ENCODE assay signal across 25 cellular contexts in the genomic region with DNA sequence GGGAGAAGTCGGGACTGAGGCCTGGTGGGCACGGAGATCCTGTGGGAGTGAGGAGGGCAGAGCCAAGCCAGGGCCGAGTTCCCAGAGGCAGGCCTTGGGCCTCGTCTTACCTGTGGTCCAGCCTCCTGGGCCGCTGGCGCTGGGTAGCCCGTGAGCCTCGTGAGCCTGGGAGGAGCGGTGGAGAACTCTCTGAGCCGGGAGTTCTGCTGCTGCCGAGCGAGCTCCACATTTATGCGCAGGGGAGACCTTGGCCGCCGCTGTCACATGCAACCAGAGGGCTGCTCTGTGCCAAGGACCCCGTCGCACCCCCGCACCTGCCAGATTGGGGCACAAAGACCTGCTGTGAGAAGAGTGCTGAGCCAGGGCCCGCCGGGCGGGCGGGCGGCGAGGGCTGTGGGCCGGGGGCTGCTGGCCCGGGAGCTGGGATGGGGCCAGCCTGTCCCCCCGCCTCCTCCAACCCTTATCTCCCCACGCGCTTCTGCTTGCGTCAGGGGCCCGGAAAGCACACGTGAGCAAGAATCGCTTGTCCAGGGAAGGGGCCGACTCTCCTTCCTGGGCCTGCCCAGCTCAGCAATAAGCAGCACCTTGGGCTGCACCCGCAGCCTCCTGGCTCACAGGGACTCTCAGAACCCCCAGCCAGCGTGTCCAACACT. TPM values are rescaled to one million over a fixed set of nuclear protein-coding genes. Genes with fewer than 3 reads are reported as not detected.
"Had no signal": no experiment of that assay in that cellular context is flagged by ENCODE, and none has a peak within 500 bp of the region (broad histone marks: within the 10 kb centered on the region; RNA-seq: fewer than 3 reads in every experiment).

No MANE protein-coding gene starts in this region.

- DNase-seq: activated B cell treated with CpG ODN at 0.5 μM for 24 hours; activated CD4-positive, alpha-beta T cell treated with anti-CD3 and anti-CD28 coated beads for 1 hour; activated CD4-positive, alpha-beta T cell treated with anti-CD3 and anti-CD28 coated beads, Interleukin-2, amount 10 ng/mL, durations not matched to agents 24 days and 14 days; activated naive CD4-positive, alpha-beta T cell; activated T-cell treated with anti-CD3 and anti-CD28 coated beads, Interleukin-2, amount 50 U/mL, for 24 hours; amygdala; NCI-H1105; NCI-H1436 treated with DMSO at 0.1 percent for 48 hours; NCI-H187; NCI-H2081; NCI-H446; NCI-H524; SHP77 treated with DMSO at 0.1 percent for 48 hours; T-helper 9 cell had no signal

- H3K27ac ChIP-seq: PC-9 had no signal

- H3K36me3 ChIP-seq: MG63 had no signal

- H3K36me3 Mint-ChIP-seq: activated CD8-positive, alpha-beta memory T cell treated with anti-CD3 and anti-CD28 coated beads, Interleukin-2, amount 10 ng/mL, durations not matched to agents 7 days and 5 days; activated naive CD4-positive, alpha-beta T cell treated with anti-CD3 and anti-CD28 coated beads, Interleukin-2, amount 50 U/mL, for 72 hours; brain had no signal

- H3K4me2 ChIP-seq: PC-9 had no signal

- H3K27me3 ChIP-seq: MG63 had no signal

- ATAC-seq: activated naive CD8-positive, alpha-beta T cell treated with anti-CD3 and anti-CD28 coated beads, Interleukin-2, amount 50 U/mL, for 24 hours had no signal

- H3K4me1 Mint-ChIP-seq: activated CD4-positive, alpha-beta T cell treated with anti-CD3 and anti-CD28 coated beads, Interleukin-2, amount 10 ng/mL, durations not matched to agents 24 days and 14 days; activated naive CD8-positive, alpha-beta T cell treated with anti-CD3 and anti-CD28 coated beads, Interleukin-2, amount 50 U/mL, for 24 hours had no signal

- H3K9me3 Mint-ChIP-seq: activated B cell treated with CpG ODN at 0.5 μM for 24 hours; activated CD4-positive, alpha-beta T cell treated with anti-CD3 and anti-CD28 coated beads, Interleukin-2, amount 10 ng/mL, durations not matched to agents 24 days and 14 days; activated naive CD4-positive, alpha-beta T cell treated with anti-CD3 and anti-CD28 coated beads, Interleukin-2, amount 50 U/mL, for 72 hours; activated naive CD8-positive, alpha-beta T cell treated with anti-CD3 and anti-CD28 coated beads, Interleukin-2, amount 50 U/mL, for 24 hours; activated T-cell treated with anti-CD3 and anti-CD28 coated beads, Interleukin-2, amount 50 U/mL, for 24 hours; activated T-helper 1 cell treated with anti-CD3 and anti-CD28 coated beads, Interleukin-12 subunit alpha, Interleukin-12 subunit beta, Interleukin-2, Interleukin-4 antibody, amounts not matched to agents 30 ng/mL and 10 ng/mL and 1 ng/mL, durations not matched to agents 14 hours and 24 hours and 36 hours; central memory CD8-positive, alpha-beta T cell; T-helper 1 cell treated with Interleukin-12 subunit alpha and Interleukin-12 subunit beta and Interleukin-4 antibody, amounts not matched to agents 30 μg/mL and 1 μg/mL, for 36 hours had no signal

- H3K4me3 Mint-ChIP-seq: activated B cell treated with CpG ODN at 0.5 μM for 24 hours; activated CD4-positive, alpha-beta T cell treated with anti-CD3 and anti-CD28 coated beads, Interleukin-2, amount 10 ng/mL, durations not matched to agents 24 days and 14 days; activated CD8-positive, alpha-beta memory T cell treated with anti-CD3 and anti-CD28 coated beads, Interleukin-2, amount 10 ng/mL, durations not matched to agents 7 days and 5 days; activated naive CD8-positive, alpha-beta T cell treated with anti-CD3 and anti-CD28 coated beads, Interleukin-2, amount 50 U/mL, for 24 hours; activated T-cell treated with anti-CD3 and anti-CD28 coated beads, Interleukin-2, amount 50 U/mL, for 24 hours; activated T-helper 1 cell treated with anti-CD3 and anti-CD28 coated beads, Interleukin-12 subunit alpha, Interleukin-12 subunit beta, Interleukin-2, Interleukin-4 antibody, amounts not matched to agents 30 ng/mL and 10 ng/mL and 1 ng/mL, durations not matched to agents 14 hours and 24 hours and 36 hours; brain; central memory CD8-positive, alpha-beta T cell; T-helper 1 cell treated with Interleukin-12 subunit alpha and Interleukin-12 subunit beta and Interleukin-4 antibody, amounts not matched to agents 30 μg/mL and 1 μg/mL, for 36 hours had no signal

- FAIRE-seq: astrocyte had no signal

- H3K4me3 ChIP-seq: MG63, PC-9 had no signal

- H3K9me3 ChIP-seq: MG63 had no signal

- H3K27ac Mint-ChIP-seq: activated B cell treated with CpG ODN at 0.5 μM for 24 hours; activated CD4-positive, alpha-beta T cell treated with anti-CD3 and anti-CD28 coated beads, Interleukin-2, amount 10 ng/mL, durations not matched to agents 24 days and 14 days; activated CD8-positive, alpha-beta memory T cell treated with anti-CD3 and anti-CD28 coated beads, Interleukin-2, amount 10 ng/mL, durations not matched to agents 7 days and 5 days; activated naive CD4-positive, alpha-beta T cell treated with anti-CD3 and anti-CD28 coated beads, Interleukin-2, amount 50 U/mL, for 72 hours; activated naive CD8-positive, alpha-beta T cell treated with anti-CD3 and anti-CD28 coated beads, Interleukin-2, amount 50 U/mL, for 24 hours; activated T-cell treated with anti-CD3 and anti-CD28 coated beads, Interleukin-2, amount 50 U/mL, for 24 hours; activated T-helper 1 cell treated with anti-CD3 and anti-CD28 coated beads, Interleukin-12 subunit alpha, Interleukin-12 subunit beta, Interleukin-2, Interleukin-4 antibody, amounts not matched to agents 30 ng/mL and 10 ng/mL and 1 ng/mL, durations not matched to agents 14 hours and 24 hours and 36 hours; T-helper 1 cell treated with Interleukin-12 subunit alpha and Interleukin-12 subunit beta and Interleukin-4 antibody, amounts not matched to agents 30 μg/mL and 1 μg/mL, for 36 hours had no signal

RNA-seq across cellular contexts. Expression of a gene that starts 10.2 kb away (rescaled TPM):
- total RNA-seq: activated CD4-positive, alpha-beta T cell treated with anti-CD3 and anti-CD28 coated beads, Interleukin-2, amount 10 ng/mL, durations not matched to agents 24 days and 14 days; activated naive CD4-positive, alpha-beta T cell treated with anti-CD3 and anti-CD28 coated beads, Interleukin-2, amount 50 U/mL, for 72 hours; activated T-helper 1 cell treated with anti-CD3 and anti-CD28 coated beads, Interleukin-12 subunit alpha, Interleukin-12 subunit beta, Interleukin-2, Interleukin-4 antibody, amounts not matched to agents 30 ng/mL and 10 ng/mL and 1 ng/mL, durations not matched to agents 14 hours and 24 hours and 36 hours; PC-9; SK-MEL-5 had no signal

RNA-seq across cellular contexts. Expression of a gene that starts 17.8 kb away (rescaled TPM):
- total RNA-seq: activated B cell treated with CpG ODN at 0.5 μM for 24 hours; activated CD8-positive, alpha-beta memory T cell treated with anti-CD3 and anti-CD28 coated beads, Interleukin-2, amount 10 ng/mL, durations not matched to agents 7 days and 5 days; activated naive CD4-positive, alpha-beta T cell treated with anti-CD3 and anti-CD28 coated beads, Interleukin-2, amount 50 U/mL, for 72 hours; activated T-helper 1 cell treated with anti-CD3 and anti-CD28 coated beads, Interleukin-12 subunit alpha, Interleukin-12 subunit beta, Interleukin-2, Interleukin-4 antibody, amounts not matched to agents 30 ng/mL and 10 ng/mL and 1 ng/mL, durations not matched to agents 14 hours and 24 hours and 36 hours; PC-9; SK-MEL-5 had no signal
